In genomic region chr9:107351382-107352045, GRCh38 we compare ENCODE assay signal across 1 cellular context.
TF ChIP-seq lines count a peak whose summit lies in the region.

No MANE protein-coding gene starts in this region.

TF ChIP-seq in GM23338, 12 proteins besides CTCF, POLR2A, EP300 and RAD21 (continued from another document):
- TF ChIP-seq ZNF462 (CRISPR knock-in tag; IDR thresholded peaks at IDR 0.05) (no peak), STAT1 (IDR thresholded peaks at IDR 0.05; ENCODE audit: unreplicated experiment) (no peak)
